Comparison of ENCODE assay signal across 8 cellular contexts in genomic region chr17:34579017-34579946, GRCh38. TPM values are rescaled to one million over a fixed set of nuclear protein-coding genes. Genes with fewer than 3 reads are reported as not detected.
A peak's percentile ranks its signal among the peaks of the same experiment; 100 is the strongest.
DNase-seq lines count a peak whose midpoint lies in the region; ATAC-seq and TF ChIP-seq lines count a peak whose summit lies in the region.

Gene TMEM132E (plus strand): TSS chr17:34579582. CDS start chr17:34581077, 1,495 bp downstream.

- intact Hi-C loops in Right ventricle myocardium superior (cut with DNase I) = no loop called here

- ATAC-seq in activated T-cell treated with anti-CD3 and anti-CD28 coated beads, Interleukin-2, amount 50 U/mL, for 72 hours (replicated peaks in 1 of 2) = peak; percentile 42 to 51
- ATAC-seq in Right ventricle myocardium superior (ENCODE audit: poor library complexity) (peak; percentile 77), GM21786 (IDR thresholded peaks at IDR 0.05; ENCODE audit: unreplicated experiment) (no peak)

- no peaks in the 10 kb centered on the region for H3K9me3 Mint-ChIP-seq in activated T-cell treated with anti-CD3 and anti-CD28 coated beads, Interleukin-2, amount 50 U/mL, for 72 hours

- H3K27me3 ChIP-seq in AG04450 (ENCODE audit: control insufficient read depth, insufficient read depth, low read length) (peaks cover 59% of the 10 kb centered on the region), HL-60 (ENCODE audit: insufficient read depth, poor library complexity, severe bottlenecking) (peaks cover 71% of the 10 kb centered on the region), osteoblast (ENCODE audit: insufficient read depth, low read length) (peaks cover 54% of the 10 kb centered on the region)

- TF ChIP-seq CTCF in AG04450 (IDR thresholded peaks at IDR 0.05; ENCODE audit: low read depth, low read length) (no peak), HL-60 (IDR thresholded peaks at IDR 0.05; ENCODE audit: insufficient read depth, low read length) (no peak), osteoblast (IDR thresholded peaks at IDR 0.05; ENCODE audit: extremely low read depth, low read depth, low read length) (no peak)

- DNase-seq in AG04450 (ENCODE audit: low read depth, low spot score) = no peak
- peak in 1 of 2 experiments; percentile 5 for DNase-seq in HL-60 (ENCODE audit: low read depth in 1 of 2, low spot score in 1 of 2)
- DNase-seq in activated T-cell treated with anti-CD3 and anti-CD28 coated beads, Interleukin-2, amount 50 U/mL, for 72 hours = peak; percentile 18 to 27
- peak; percentile 49 for DNase-seq in Right ventricle myocardium superior
- peak; percentile 90 for DNase-seq in osteoblast (ENCODE audit: insufficient read length, low spot score, missing footprints)
- no peak for DNase-seq in HK-2 (ENCODE audit: unreplicated experiment)
- no peak for DNase-seq in GDM1 (lab: John Stamatoyannopoulos, UW)

- POLR2A ChIA-PET in AG04450 (lab: Yijun Ruan, JAX) = no interaction called here

- no peaks in the 10 kb centered on the region for H3K79me2 ChIP-seq in osteoblast (ENCODE audit: insufficient read depth, low read length)

- peak within 1 kb of the TSS; percentile 87 to 89 for H3K4me3 Mint-ChIP-seq in activated T-cell treated with anti-CD3 and anti-CD28 coated beads, Interleukin-2, amount 50 U/mL, for 72 hours

- H3K4me1 ChIP-seq in osteoblast (ENCODE audit: insufficient read depth, low read length) = no peaks in the 10 kb centered on the region

- peak within 1 kb of the TSS; percentile 51 for H3K4me2 ChIP-seq in osteoblast (ENCODE audit: insufficient read depth, low read length)

- CTCF ChIA-PET in AG04450 (lab: Charles Lee) = no interaction called here

- H3K9me3 ChIP-seq in AG04450 (ENCODE audit: control insufficient read depth, insufficient read depth, low read length) (peaks cover 5% of the 10 kb centered on the region; the same call in 1 of the 2 replicates), osteoblast (ENCODE audit: low read depth, low read length) (no peaks in the 10 kb centered on the region)

- no peak within 1 kb of the TSS for H3K27ac Mint-ChIP-seq in activated T-cell treated with anti-CD3 and anti-CD28 coated beads, Interleukin-2, amount 50 U/mL, for 72 hours

- H3K36me3 Mint-ChIP-seq in activated T-cell treated with anti-CD3 and anti-CD28 coated beads, Interleukin-2, amount 50 U/mL, for 72 hours (ENCODE audit: insufficient read depth in 2 of 2) = no peaks in the 10 kb centered on the region

- H3K27me3 Mint-ChIP-seq in activated T-cell treated with anti-CD3 and anti-CD28 coated beads, Interleukin-2, amount 50 U/mL, for 72 hours (ENCODE audit: low read depth) = peaks cover 68% of the 10 kb centered on the region

- no peaks in the 10 kb centered on the region for H4K20me1 ChIP-seq in osteoblast (ENCODE audit: insufficient read depth, low read length)

- H3K27ac ChIP-seq in AG04450 (ENCODE audit: low read depth, low read length) (no peak within 1 kb of the TSS), HL-60 (replicated peaks) (no peak within 1 kb of the TSS), osteoblast (ENCODE audit: low read depth, low read length) (no peak within 1 kb of the TSS)

- H3K36me3 ChIP-seq in osteoblast (ENCODE audit: insufficient read depth, low read length) = no peaks in the 10 kb centered on the region

- no peak within 1 kb of the TSS for H2AFZ ChIP-seq in osteoblast (ENCODE audit: low read length)

- peaks cover 17% of the 10 kb centered on the region for H3K4me1 Mint-ChIP-seq in activated T-cell treated with anti-CD3 and anti-CD28 coated beads, Interleukin-2, amount 50 U/mL, for 72 hours (ENCODE audit: low read depth)

- H3K4me3 ChIP-seq in AG04450 (ENCODE audit: low read depth, low read length) = peak within 1 kb of the TSS; percentile 40
- peak within 1 kb of the TSS; percentile 30 for H3K4me3 ChIP-seq in HL-60 (replicated peaks; ENCODE audit: insufficient read depth, low read length)
- H3K4me3 ChIP-seq in osteoblast (ENCODE audit: insufficient read depth, low read length) = peak within 1 kb of the TSS; percentile 47

RNA-seq across cellular contexts. Expression of gene TMEM132E, which starts in this region (rescaled TPM):
- not detected in 2 replicates for polyA plus RNA-seq in AG04450 (2011; rRNA removed)
- polyA minus RNA-seq in AG04450 (2011; rRNA and poly(A)+ RNA removed) = not detected in 2 replicates
- total RNA-seq in activated T-cell treated with anti-CD3 and anti-CD28 coated beads, Interleukin-2, amount 50 U/mL, for 72 hours = not detected
- total RNA-seq in Right ventricle myocardium superior = not detected
- 0.29 TPM in 1 of 2 replicates, not detected in the other for total RNA-seq in osteoblast

Comparison
In these comparisons a context has a peak if more than half of its experiments do, and no peak if none do; other contexts are left out.
1. Peak in DNase-seq and ATAC-seq in activated T-cell treated with anti-CD3 and anti-CD28 coated beads, Interleukin-2, amount 50 U/mL, for 72 hours; RNA of the gene not detected or under 1 TPM.
2. Peak in DNase-seq and ATAC-seq in Right ventricle myocardium superior; RNA of the gene not detected or under 1 TPM.
3. Peak in DNase-seq, H3K4me3 ChIP-seq and H3K4me2 ChIP-seq in osteoblast; RNA of the gene not detected or under 1 TPM.